ENCODE assay signal across 1 cellular context in the genomic region with DNA sequence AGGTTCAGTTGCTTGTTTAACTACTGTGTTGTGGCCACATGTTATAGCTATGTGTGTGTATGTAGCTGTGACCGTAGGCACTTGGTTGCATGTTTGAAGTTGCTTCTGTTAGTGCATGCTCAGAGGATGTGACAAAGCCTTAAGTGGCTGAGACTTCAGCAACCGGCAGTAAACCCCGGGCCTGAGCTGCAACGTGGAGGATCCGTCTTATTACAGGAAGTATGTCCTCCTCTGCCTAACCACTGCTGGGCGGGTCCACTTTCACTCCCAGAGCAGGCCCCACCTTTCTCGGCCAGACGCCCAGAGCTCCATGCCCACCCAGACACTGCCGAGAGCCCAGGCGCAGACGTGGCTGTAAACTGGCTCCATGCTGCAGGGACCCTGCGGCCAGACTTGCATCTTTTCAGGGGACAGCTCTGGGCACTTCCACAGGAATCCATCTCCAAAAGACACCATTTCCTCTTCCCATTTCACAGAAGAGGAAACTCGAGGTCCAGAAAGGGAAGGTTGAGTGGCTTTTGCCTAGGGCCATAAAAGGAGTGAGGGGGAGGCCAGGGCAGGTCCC.
TF ChIP-seq lines count a peak whose summit lies in the region.

No MANE protein-coding gene starts in this region.

TF ChIP-seq in K562, 482 proteins besides CTCF, POLR2A, EP300 and RAD21 (continued from another document):
- TF ChIP-seq, protein P1, sequence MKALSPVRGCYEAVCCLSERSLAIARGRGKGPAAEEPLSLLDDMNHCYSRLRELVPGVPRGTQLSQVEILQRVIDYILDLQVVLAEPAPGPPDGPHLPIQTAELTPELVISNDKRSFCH (CRISPR knock-in tag; IDR thresholded peaks at IDR 0.05) = no peak
- TF ChIP-seq, protein P1 (tag; IDR thresholded peaks at IDR 0.05) = no peak
- TF ChIP-seq ZNF717 (CRISPR knock-in tag; IDR thresholded peaks at IDR 0.05) (no peak), SETDB1 (IDR thresholded peaks at IDR 0.05; ENCODE audit: low read length) (no peak), ZKSCAN8 (CRISPR knock-in tag; IDR thresholded peaks at IDR 0.05) (no peak), IFI16 (CRISPR knock-in tag; IDR thresholded peaks at IDR 0.05) (no peak), CXXC5 (CRISPR knock-in tag; IDR thresholded peaks at IDR 0.05) (0 out of 2 replicates have a peak, but pooled peaks have one; percentile 18), MBD2 (IDR thresholded peaks at IDR 0.05; ENCODE audit: borderline replicate concordance, low read depth) (peak; percentile 32; the same call in 1 of the 2 replicates), FOS (IDR thresholded peaks at IDR 0.05; ENCODE audit: extremely low read depth, insufficient read length) (no peak), CBFB (CRISPR knock-in tag; IDR thresholded peaks at IDR 0.05) (no peak), U2AF2 (optimal IDR thresholded peaks at IDR 0.05; ENCODE audit: low read depth, low read length) (no peak), HNRNPUL1 (IDR thresholded peaks at IDR 0.05; ENCODE audit: low read length) (no peak), ZZZ3 (IDR thresholded peaks at IDR 0.05) (no peak), BRD9 (IDR thresholded peaks at IDR 0.05; ENCODE audit: low read depth, partially characterized antibody) (no peak), ZNF785 (CRISPR knock-in tag; IDR thresholded peaks at IDR 0.05) (no peak), ZNF224 (CRISPR knock-in tag; IDR thresholded peaks at IDR 0.05) (no peak), CBX1 (IDR thresholded peaks at IDR 0.05; ENCODE audit: low read depth) (peak; percentile 95), GTF2E2 (tag; IDR thresholded peaks at IDR 0.05) (no peak), HDAC3 (IDR thresholded peaks at IDR 0.05; ENCODE audit: borderline replicate concordance, partially characterized antibody) (no peak), L3MBTL2 (IDR thresholded peaks at IDR 0.05) (peak; percentile 49; the same call in 1 of the 2 replicates), GABPA (tag; conservative IDR thresholded peaks at IDR 0.05; ENCODE audit: low read depth) (peak; percentile 67), NR2C2 (CRISPR knock-in tag; IDR thresholded peaks at IDR 0.05) (no peak), NR2C2 (tag; IDR thresholded peaks at IDR 0.05) (peak; percentile 59; the same call in 1 of the 2 replicates), RAD51 (IDR thresholded peaks at IDR 0.05; ENCODE audit: borderline replicate concordance, low read depth) (no peak), ZNF76 (CRISPR knock-in tag; IDR thresholded peaks at IDR 0.05; ENCODE audit: borderline replicate concordance) (no peak), NR2F6 (CRISPR knock-in tag; IDR thresholded peaks at IDR 0.05) (no peak), PPARD (CRISPR knock-in tag; IDR thresholded peaks at IDR 0.05) (no peak), FOXK2 (conservative IDR thresholded peaks at IDR 0.05 in 1 of 2, IDR thresholded peaks at IDR 0.05 in 1 of 2; ENCODE audit: low read depth in 2 of 2) (peak in 1 of 2 experiments; percentile 47; a peak in 1 of 4 replicates)
- TF ChIP-seq, protein P2, sequence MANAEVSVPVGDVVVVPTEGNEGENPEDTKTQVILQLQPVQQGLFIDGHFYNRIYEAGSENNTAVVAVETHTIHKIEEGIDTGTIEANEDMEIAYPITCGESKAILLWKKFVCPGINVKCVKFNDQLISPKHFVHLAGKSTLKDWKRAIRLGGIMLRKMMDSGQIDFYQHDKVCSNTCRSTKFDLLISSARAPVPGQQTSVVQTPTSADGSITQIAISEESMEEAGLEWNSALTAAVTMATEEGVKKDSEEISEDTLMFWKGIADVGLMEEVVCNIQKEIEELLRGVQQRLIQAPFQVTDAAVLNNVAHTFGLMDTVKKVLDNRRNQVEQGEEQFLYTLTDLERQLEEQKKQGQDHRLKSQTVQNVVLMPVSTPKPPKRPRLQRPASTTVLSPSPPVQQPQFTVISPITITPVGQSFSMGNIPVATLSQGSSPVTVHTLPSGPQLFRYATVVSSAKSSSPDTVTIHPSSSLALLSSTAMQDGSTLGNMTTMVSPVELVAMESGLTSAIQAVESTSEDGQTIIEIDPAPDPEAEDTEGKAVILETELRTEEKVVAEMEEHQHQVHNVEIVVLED (CRISPR knock-in tag; IDR thresholded peaks at IDR 0.05) = 0 out of 2 replicates have a peak, but pooled peaks have one; percentile 35
- TF ChIP-seq, protein P3, sequence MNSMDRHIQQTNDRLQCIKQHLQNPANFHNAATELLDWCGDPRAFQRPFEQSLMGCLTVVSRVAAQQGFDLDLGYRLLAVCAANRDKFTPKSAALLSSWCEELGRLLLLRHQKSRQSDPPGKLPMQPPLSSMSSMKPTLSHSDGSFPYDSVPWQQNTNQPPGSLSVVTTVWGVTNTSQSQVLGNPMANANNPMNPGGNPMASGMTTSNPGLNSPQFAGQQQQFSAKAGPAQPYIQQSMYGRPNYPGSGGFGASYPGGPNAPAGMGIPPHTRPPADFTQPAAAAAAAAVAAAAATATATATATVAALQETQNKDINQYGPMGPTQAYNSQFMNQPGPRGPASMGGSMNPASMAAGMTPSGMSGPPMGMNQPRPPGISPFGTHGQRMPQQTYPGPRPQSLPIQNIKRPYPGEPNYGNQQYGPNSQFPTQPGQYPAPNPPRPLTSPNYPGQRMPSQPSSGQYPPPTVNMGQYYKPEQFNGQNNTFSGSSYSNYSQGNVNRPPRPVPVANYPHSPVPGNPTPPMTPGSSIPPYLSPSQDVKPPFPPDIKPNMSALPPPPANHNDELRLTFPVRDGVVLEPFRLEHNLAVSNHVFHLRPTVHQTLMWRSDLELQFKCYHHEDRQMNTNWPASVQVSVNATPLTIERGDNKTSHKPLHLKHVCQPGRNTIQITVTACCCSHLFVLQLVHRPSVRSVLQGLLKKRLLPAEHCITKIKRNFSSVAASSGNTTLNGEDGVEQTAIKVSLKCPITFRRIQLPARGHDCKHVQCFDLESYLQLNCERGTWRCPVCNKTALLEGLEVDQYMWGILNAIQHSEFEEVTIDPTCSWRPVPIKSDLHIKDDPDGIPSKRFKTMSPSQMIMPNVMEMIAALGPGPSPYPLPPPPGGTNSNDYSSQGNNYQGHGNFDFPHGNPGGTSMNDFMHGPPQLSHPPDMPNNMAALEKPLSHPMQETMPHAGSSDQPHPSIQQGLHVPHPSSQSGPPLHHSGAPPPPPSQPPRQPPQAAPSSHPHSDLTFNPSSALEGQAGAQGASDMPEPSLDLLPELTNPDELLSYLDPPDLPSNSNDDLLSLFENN (IDR thresholded peaks at IDR 0.05; ENCODE audit: low read depth in 2 of 2, low read length in 2 of 2) = no peak
- TF ChIP-seq, protein P4, sequence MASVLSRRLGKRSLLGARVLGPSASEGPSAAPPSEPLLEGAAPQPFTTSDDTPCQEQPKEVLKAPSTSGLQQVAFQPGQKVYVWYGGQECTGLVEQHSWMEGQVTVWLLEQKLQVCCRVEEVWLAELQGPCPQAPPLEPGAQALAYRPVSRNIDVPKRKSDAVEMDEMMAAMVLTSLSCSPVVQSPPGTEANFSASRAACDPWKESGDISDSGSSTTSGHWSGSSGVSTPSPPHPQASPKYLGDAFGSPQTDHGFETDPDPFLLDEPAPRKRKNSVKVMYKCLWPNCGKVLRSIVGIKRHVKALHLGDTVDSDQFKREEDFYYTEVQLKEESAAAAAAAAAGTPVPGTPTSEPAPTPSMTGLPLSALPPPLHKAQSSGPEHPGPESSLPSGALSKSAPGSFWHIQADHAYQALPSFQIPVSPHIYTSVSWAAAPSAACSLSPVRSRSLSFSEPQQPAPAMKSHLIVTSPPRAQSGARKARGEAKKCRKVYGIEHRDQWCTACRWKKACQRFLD (CRISPR knock-in tag; IDR thresholded peaks at IDR 0.05) = 0 out of 2 replicates have a peak, but pooled peaks have one; percentile 73
- TF ChIP-seq, protein P5, sequence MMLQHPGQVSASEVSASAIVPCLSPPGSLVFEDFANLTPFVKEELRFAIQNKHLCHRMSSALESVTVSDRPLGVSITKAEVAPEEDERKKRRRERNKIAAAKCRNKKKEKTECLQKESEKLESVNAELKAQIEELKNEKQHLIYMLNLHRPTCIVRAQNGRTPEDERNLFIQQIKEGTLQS (IDR thresholded peaks at IDR 0.05) = no peak
- TF ChIP-seq, protein P5 (CRISPR knock-in tag; conservative IDR thresholded peaks at IDR 0.05) = no peak
- TF ChIP-seq, protein P6, sequence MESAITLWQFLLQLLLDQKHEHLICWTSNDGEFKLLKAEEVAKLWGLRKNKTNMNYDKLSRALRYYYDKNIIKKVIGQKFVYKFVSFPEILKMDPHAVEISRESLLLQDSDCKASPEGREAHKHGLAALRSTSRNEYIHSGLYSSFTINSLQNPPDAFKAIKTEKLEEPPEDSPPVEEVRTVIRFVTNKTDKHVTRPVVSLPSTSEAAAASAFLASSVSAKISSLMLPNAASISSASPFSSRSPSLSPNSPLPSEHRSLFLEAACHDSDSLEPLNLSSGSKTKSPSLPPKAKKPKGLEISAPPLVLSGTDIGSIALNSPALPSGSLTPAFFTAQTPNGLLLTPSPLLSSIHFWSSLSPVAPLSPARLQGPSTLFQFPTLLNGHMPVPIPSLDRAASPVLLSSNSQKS (CRISPR knock-in tag; IDR thresholded peaks at IDR 0.05) = no peak
- TF ChIP-seq, protein P7, sequence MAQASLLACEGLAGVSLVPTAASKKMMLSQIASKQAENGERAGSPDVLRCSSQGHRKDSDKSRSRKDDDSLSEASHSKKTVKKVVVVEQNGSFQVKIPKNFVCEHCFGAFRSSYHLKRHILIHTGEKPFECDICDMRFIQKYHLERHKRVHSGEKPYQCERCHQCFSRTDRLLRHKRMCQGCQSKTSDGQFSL (CRISPR knock-in tag; IDR thresholded peaks at IDR 0.05) = no peak
- TF ChIP-seq, protein P7 (tag; IDR thresholded peaks at IDR 0.05) = no peak
- TF ChIP-seq, protein P8, sequence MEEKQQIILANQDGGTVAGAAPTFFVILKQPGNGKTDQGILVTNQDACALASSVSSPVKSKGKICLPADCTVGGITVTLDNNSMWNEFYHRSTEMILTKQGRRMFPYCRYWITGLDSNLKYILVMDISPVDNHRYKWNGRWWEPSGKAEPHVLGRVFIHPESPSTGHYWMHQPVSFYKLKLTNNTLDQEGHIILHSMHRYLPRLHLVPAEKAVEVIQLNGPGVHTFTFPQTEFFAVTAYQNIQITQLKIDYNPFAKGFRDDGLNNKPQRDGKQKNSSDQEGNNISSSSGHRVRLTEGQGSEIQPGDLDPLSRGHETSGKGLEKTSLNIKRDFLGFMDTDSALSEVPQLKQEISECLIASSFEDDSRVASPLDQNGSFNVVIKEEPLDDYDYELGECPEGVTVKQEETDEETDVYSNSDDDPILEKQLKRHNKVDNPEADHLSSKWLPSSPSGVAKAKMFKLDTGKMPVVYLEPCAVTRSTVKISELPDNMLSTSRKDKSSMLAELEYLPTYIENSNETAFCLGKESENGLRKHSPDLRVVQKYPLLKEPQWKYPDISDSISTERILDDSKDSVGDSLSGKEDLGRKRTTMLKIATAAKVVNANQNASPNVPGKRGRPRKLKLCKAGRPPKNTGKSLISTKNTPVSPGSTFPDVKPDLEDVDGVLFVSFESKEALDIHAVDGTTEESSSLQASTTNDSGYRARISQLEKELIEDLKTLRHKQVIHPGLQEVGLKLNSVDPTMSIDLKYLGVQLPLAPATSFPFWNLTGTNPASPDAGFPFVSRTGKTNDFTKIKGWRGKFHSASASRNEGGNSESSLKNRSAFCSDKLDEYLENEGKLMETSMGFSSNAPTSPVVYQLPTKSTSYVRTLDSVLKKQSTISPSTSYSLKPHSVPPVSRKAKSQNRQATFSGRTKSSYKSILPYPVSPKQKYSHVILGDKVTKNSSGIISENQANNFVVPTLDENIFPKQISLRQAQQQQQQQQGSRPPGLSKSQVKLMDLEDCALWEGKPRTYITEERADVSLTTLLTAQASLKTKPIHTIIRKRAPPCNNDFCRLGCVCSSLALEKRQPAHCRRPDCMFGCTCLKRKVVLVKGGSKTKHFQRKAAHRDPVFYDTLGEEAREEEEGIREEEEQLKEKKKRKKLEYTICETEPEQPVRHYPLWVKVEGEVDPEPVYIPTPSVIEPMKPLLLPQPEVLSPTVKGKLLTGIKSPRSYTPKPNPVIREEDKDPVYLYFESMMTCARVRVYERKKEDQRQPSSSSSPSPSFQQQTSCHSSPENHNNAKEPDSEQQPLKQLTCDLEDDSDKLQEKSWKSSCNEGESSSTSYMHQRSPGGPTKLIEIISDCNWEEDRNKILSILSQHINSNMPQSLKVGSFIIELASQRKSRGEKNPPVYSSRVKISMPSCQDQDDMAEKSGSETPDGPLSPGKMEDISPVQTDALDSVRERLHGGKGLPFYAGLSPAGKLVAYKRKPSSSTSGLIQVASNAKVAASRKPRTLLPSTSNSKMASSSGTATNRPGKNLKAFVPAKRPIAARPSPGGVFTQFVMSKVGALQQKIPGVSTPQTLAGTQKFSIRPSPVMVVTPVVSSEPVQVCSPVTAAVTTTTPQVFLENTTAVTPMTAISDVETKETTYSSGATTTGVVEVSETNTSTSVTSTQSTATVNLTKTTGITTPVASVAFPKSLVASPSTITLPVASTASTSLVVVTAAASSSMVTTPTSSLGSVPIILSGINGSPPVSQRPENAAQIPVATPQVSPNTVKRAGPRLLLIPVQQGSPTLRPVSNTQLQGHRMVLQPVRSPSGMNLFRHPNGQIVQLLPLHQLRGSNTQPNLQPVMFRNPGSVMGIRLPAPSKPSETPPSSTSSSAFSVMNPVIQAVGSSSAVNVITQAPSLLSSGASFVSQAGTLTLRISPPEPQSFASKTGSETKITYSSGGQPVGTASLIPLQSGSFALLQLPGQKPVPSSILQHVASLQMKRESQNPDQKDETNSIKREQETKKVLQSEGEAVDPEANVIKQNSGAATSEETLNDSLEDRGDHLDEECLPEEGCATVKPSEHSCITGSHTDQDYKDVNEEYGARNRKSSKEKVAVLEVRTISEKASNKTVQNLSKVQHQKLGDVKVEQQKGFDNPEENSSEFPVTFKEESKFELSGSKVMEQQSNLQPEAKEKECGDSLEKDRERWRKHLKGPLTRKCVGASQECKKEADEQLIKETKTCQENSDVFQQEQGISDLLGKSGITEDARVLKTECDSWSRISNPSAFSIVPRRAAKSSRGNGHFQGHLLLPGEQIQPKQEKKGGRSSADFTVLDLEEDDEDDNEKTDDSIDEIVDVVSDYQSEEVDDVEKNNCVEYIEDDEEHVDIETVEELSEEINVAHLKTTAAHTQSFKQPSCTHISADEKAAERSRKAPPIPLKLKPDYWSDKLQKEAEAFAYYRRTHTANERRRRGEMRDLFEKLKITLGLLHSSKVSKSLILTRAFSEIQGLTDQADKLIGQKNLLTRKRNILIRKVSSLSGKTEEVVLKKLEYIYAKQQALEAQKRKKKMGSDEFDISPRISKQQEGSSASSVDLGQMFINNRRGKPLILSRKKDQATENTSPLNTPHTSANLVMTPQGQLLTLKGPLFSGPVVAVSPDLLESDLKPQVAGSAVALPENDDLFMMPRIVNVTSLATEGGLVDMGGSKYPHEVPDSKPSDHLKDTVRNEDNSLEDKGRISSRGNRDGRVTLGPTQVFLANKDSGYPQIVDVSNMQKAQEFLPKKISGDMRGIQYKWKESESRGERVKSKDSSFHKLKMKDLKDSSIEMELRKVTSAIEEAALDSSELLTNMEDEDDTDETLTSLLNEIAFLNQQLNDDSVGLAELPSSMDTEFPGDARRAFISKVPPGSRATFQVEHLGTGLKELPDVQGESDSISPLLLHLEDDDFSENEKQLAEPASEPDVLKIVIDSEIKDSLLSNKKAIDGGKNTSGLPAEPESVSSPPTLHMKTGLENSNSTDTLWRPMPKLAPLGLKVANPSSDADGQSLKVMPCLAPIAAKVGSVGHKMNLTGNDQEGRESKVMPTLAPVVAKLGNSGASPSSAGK (IDR thresholded peaks at IDR 0.05) = 0 out of 2 replicates have a peak, but pooled peaks have one; percentile 27
